18 cellular contexts compared by ENCODE assay signal in the genomic region with DNA sequence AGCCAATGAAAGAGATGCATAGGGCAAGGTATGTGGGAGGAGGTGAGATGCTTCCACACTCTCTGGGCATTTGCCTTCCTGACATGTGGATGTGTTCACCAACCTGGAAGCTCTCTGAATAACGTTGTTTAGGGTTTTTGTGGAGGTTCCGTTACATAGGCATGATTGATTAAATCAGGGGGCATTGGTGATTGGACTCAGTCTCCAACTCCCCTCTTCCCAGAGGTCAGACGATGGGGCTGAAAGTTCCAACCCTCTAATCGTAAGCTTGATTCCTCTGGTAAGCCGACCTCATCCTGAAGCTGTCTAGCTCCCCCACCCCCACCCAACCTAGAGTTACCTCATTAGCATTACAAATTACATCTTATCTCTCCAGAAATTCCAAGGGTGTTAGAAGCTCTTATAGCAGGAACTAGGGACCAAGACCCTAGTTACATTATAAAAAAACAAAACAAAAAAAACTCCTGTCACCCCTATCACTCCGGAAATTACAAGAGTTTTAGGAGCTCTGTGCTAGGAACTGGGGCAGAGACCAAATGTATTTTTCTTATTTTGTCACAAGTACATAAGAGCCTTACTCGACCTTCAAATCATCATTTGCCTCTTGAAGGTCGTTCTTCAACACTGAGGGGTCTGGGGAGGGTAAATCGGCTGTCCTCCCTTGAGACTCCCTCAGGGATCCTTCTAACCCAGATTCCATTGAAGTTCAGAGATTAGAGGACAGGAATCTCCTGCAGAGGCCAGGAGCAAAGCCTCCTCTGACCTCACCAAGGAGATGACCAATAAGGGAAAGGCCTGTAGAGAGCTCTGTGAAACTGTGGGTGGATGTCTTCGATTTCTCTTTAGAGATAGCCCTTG.
"Had no signal": no experiment of that assay in that cellular context is flagged by ENCODE, and none has a peak within 500 bp of the region (broad histone marks: within the 10 kb centered on the region; RNA-seq: fewer than 3 reads in every experiment).

No MANE protein-coding gene starts in this region.

- DNase-seq: activated CD4-positive, alpha-beta T cell treated with anti-CD3 and anti-CD28 coated beads, Interleukin-2, amount 50 U/mL, for 4 hours; activated CD4-positive, CD25-positive, alpha-beta regulatory T cell treated with anti-CD3 and anti-CD28 coated beads, Interleukin-2, amount 50 U/mL, for 72 hours; activated CD8-positive, alpha-beta memory T cell treated with anti-CD3 and anti-CD28 coated beads, Interleukin-2, amount 10 ng/mL, durations not matched to agents 7 days and 5 days; activated effector memory CD4-positive, alpha-beta T cell treated with anti-CD3 and anti-CD28 coated beads, Interleukin-2, amount 50 U/mL, for 16 hours; activated naive CD8-positive, alpha-beta T cell treated with anti-CD3 and anti-CD28 coated beads for 36 hours; activated T-cell treated with anti-CD3 and anti-CD28 coated beads, Interleukin-2, amount 50 U/mL, for 4 hours; anterior cingulate cortex; dorsolateral prefrontal cortex; foreskin melanocyte; head of caudate nucleus; immature natural killer cell; left colon; stimulated activated CD4-positive, alpha-beta T cell treated with anti-CD3 and anti-CD28 coated beads, Interleukin-2, amount 100 ng/mL, for 24 hours; stimulated activated naive CD4-positive, alpha-beta T cell treated with Interleukin-2 at 50 U/mL for 16 hours; SW 1271 had no signal

- FAIRE-seq: bronchial epithelial cell, endometrium had no signal

- H3K4me3 ChIP-seq: dorsolateral prefrontal cortex had no signal

- H3K27me3 ChIP-seq: dorsolateral prefrontal cortex had no signal

- ATAC-seq: activated CD8-positive, alpha-beta memory T cell treated with anti-CD3 and anti-CD28 coated beads, Interleukin-2, amount 10 ng/mL, durations not matched to agents 7 days and 5 days; activated T-cell treated with anti-CD3 and anti-CD28 coated beads, Interleukin-2, amount 50 U/mL, for 4 hours; left colon; sciatic nerve had no signal

- H3K27ac ChIP-seq: dorsolateral prefrontal cortex had no signal
